ENCODE assay signal across 10 cellular contexts in the genomic region with DNA sequence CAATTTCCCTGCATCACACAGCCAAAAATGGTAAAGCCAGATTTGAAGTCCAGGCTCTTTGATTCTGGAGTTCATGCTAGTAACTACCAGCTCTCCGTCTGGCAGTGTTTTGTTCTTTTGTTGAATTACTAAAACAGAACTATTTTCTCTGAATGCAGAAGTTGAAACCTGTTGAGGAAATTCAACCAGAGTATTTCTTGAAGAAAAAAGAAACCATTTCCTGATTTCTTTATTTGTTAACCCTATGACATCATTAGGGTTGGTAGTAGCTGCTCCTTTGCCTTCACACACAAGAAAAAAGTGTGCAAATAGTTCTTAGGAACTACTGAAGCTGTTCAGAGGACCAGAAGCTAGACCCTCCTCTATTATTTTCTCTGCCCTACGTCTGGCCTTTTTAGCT. TPM values are rescaled to one million over a fixed set of nuclear protein-coding genes. Genes with fewer than 3 reads are reported as not detected.
DNase-seq lines count a peak whose midpoint lies in the region; ATAC-seq, FAIRE-seq and TF ChIP-seq lines count a peak whose summit lies in the region.
"Had no signal": no experiment of that assay in that cellular context is flagged by ENCODE, and none has a peak within 500 bp of the region (broad histone marks: within the 10 kb centered on the region; RNA-seq: fewer than 3 reads in every experiment).

No MANE protein-coding gene starts in this region.

- peaks cover 0 to 4% (median 0%) of the 10 kb centered on the region in 3 donors for H3K27me3 Mint-ChIP-seq in CD14-positive monocyte (ENCODE audit: low read depth in 3 of 3)
- no peaks in the 10 kb centered on the region for H3K27me3 Mint-ChIP-seq in T-helper 2 cell treated with Interferon-gamma antibody and Interleukin-4, amounts not matched to agents 5 μg/mL and 100 μg/mL, for 36 hours (ENCODE audit: low read depth)

- no peaks in the 10 kb centered on the region for H3K36me3 ChIP-seq in lung (ENCODE audit: control insufficient read depth in 2 of 2, insufficient read depth in 2 of 2, low read length in 2 of 2)
- H3K36me3 ChIP-seq in MG63, result peaks cover 4% of the 10 kb centered on the region; the same call in 1 of the 2 replicates

- H3K27me3 ChIP-seq in lung (ENCODE audit: control insufficient read depth, insufficient read depth) (no peaks in the 10 kb centered on the region), MG63 (no peaks in the 10 kb centered on the region)

- intact Hi-C loops in CD14-positive monocyte (cut with micrococcal nuclease), result loop anchor here in 1 of 2 donors (2.0 to 10.0 kb wide), 3 partner anchors 13 to 301 kb away; a partner anchor contains a TSS

- peak overlapping the region; percentile 8 to 81 for H3K4me3 Mint-ChIP-seq in CD14-positive monocyte
- peak overlapping the region; percentile 69 for H3K4me3 Mint-ChIP-seq in T-helper 2 cell treated with Interferon-gamma antibody and Interleukin-4, amounts not matched to agents 5 μg/mL and 100 μg/mL, for 36 hours

- 30 to 62% methylated on average over 2 of the region's 2 CpGs for WGBS in lung, 2 donors

- FAIRE-seq in H54 (lab: Jason Lieb, UNC), result no peak

- H3K4me1 Mint-ChIP-seq in CD14-positive monocyte, result peaks cover 83% of the 10 kb centered on the region
- peaks cover 76% of the 10 kb centered on the region for H3K4me1 Mint-ChIP-seq in T-helper 2 cell treated with Interferon-gamma antibody and Interleukin-4, amounts not matched to agents 5 μg/mL and 100 μg/mL, for 36 hours (ENCODE audit: low read depth)

- DNase-seq in CD14-positive monocyte (ENCODE audit: low spot score) (no peak), lung (ENCODE audit: low spot score) (no peak), H54 (ENCODE audit: insufficient read length, low spot score) (no peak), NCI-H1105 treated with DMSO at 0.1 percent for 48 hours (lab: John Stamatoyannopoulos, UW) (no peak), MG63 (no peak), foreskin melanocyte (no peak)
- no peak for DNase-seq in T-helper 2 cell treated with Interferon-gamma antibody and Interleukin-4, amounts not matched to agents 5 μg/mL and 100 μg/mL, for 36 hours (ENCODE audit: low spot score)
- DNase-seq: activated CD4-positive, alpha-beta T cell treated with anti-CD3 and anti-CD28 coated beads for 4 hours; posterior cingulate gyrus had no signal

- H3K9me3 Mint-ChIP-seq in CD14-positive monocyte, result peaks cover 0 to 2% (median 0%) of the 10 kb centered on the region in 7 donors
- H3K9me3 Mint-ChIP-seq in T-helper 2 cell treated with Interferon-gamma antibody and Interleukin-4, amounts not matched to agents 5 μg/mL and 100 μg/mL, for 36 hours, result peaks cover 9% of the 10 kb centered on the region

- ATAC-seq in GM21515 (IDR thresholded peaks at IDR 0.05; ENCODE audit: unreplicated experiment) (peak; percentile 57), lung (ENCODE audit: insufficient read depth, low FRiP score) (no peak)

- H3K4me1 ChIP-seq in lung (ENCODE audit: control insufficient read depth in 2 of 2, insufficient read depth in 2 of 2, low read length in 2 of 2), result peaks cover 4 to 46% of the 10 kb centered on the region in 2 donors

- no peaks in the 10 kb centered on the region for H3K9me3 ChIP-seq in lung (ENCODE audit: control insufficient read depth in 2 of 2, insufficient read depth in 1 of 2, low read length in 1 of 2)
- H3K9me3 ChIP-seq in MG63, result peaks cover 6% of the 10 kb centered on the region

- H3K36me3 Mint-ChIP-seq in CD14-positive monocyte, result peaks cover 18 to 20% of the 10 kb centered on the region in 2 donors
- H3K36me3 Mint-ChIP-seq in T-helper 2 cell treated with Interferon-gamma antibody and Interleukin-4, amounts not matched to agents 5 μg/mL and 100 μg/mL, for 36 hours (ENCODE audit: low read depth), result peaks cover 51% of the 10 kb centered on the region

- H3K4me3 ChIP-seq in lung (no peak overlapping the region), MG63 (no peak overlapping the region)

- peak overlapping the region; percentile 56 to 69 for H3K27ac ChIP-seq in lung (ENCODE audit: low read depth in 1 of 2, low read length in 1 of 2)

- TF ChIP-seq CTCF in CD14-positive monocyte (IDR thresholded peaks at IDR 0.05), result no peak
- TF ChIP-seq CTCF in lung (IDR thresholded peaks at IDR 0.05; ENCODE audit: control extremely low read depth, extremely low read depth), result no peak

- peak overlapping the region; percentile 93 to 99 (median 97) for H3K27ac Mint-ChIP-seq in CD14-positive monocyte
- H3K27ac Mint-ChIP-seq in T-helper 2 cell treated with Interferon-gamma antibody and Interleukin-4, amounts not matched to agents 5 μg/mL and 100 μg/mL, for 36 hours, result peak overlapping the region; percentile 90

- TF ChIP-seq POLR2A in H54 (IDR thresholded peaks at IDR 0.05; ENCODE audit: low read depth, low read length), result no peak

RNA-seq across cellular contexts. Expression of a gene that starts 34.4 kb away (rescaled TPM):
- polyA plus RNA-seq in CD14-positive monocyte (10 to 100 TPM in 1 of 2 donors, 1 to 10 TPM in 1; 6.0 to 12.2 TPM), lung (10 to 100 TPM; 12.0 to 14.3 TPM)
- 10 to 100 TPM; 42.0 to 47.9 TPM for total RNA-seq in lung
- 3.8 and 5.6 TPM in 2 replicates for total RNA-seq in MG63 (2014; rRNA removed; shearing (Covaris generic); ENCODE audit: low replicate concordance)
